8 cellular contexts compared by ENCODE assay signal in the genomic region with DNA sequence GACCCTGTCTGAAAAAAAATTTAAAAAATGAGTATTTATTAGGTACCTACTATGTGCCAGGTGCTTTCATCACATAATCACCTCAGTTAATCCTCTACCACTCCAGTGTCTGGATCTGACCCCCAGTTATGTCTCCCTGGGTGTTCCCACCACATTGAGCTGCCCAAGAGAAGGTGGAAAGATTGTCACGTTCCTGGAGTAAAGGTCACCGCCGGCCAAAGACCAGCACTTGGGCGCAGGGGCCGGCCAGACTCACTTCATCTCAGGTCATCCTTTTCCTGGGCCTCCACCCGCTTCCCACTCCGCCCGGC. TPM values are rescaled to one million over a fixed set of nuclear protein-coding genes. Genes with fewer than 3 reads are reported as not detected.
A peak's percentile ranks its signal among the peaks of the same experiment; 100 is the strongest.
DNase-seq lines count a peak whose midpoint lies in the region; ATAC-seq and TF ChIP-seq lines count a peak whose summit lies in the region.

No MANE protein-coding gene starts in this region.

- H3K4me1 ChIP-seq in OCI-LY1 (ENCODE audit: insufficient read depth, low read length, severe bottlenecking) (peaks cover 40% of the 10 kb centered on the region), neural progenitor cell (peaks cover 10% of the 10 kb centered on the region)

- TF ChIP-seq CTCF in CD14-positive monocyte (IDR thresholded peaks at IDR 0.05) (no peak), OCI-LY1 (IDR thresholded peaks at IDR 0.05; ENCODE audit: low read length) (no peak), epithelial cell of esophagus (IDR thresholded peaks at IDR 0.05; ENCODE audit: insufficient read depth, low read depth, low read length, missing control alignments) (no peak), neural progenitor cell (IDR thresholded peaks at IDR 0.05) (no peak), omental fat pad (IDR thresholded peaks at IDR 0.05) (no peak)

- H3K27me3 Mint-ChIP-seq in CD14-positive monocyte (ENCODE audit: low read depth in 3 of 3) (peaks cover 0 to 3% (median 2%) of the 10 kb centered on the region in 3 donors), neural progenitor cell (ENCODE audit: insufficient read depth, low read depth) (peaks cover 5% of the 10 kb centered on the region)

- H3K27ac Mint-ChIP-seq in CD14-positive monocyte (peak overlapping the region; percentile 93 to 97 (median 94)), neural progenitor cell (no peak overlapping the region)

- H3K4me3 ChIP-seq in OCI-LY1 (ENCODE audit: low read depth, low read length, poor library complexity, severe bottlenecking) (peak overlapping the region; percentile 99), epithelial cell of esophagus (ENCODE audit: low read length) (peak overlapping the region; percentile 74), neural progenitor cell (peak overlapping the region; percentile 88)

- H3K79me2 ChIP-seq in OCI-LY1 (ENCODE audit: insufficient read depth, low read length) (peaks cover 7% of the 10 kb centered on the region; the same call in 1 of the 2 replicates), neural progenitor cell (ENCODE audit: low read depth) (peaks cover 20% of the 10 kb centered on the region)

- H3K9me3 Mint-ChIP-seq in CD14-positive monocyte (peaks cover 0 to 1% (median 0%) of the 10 kb centered on the region in 7 donors), neural progenitor cell (no peaks in the 10 kb centered on the region)

- intact Hi-C loops in CD14-positive monocyte (cut with micrococcal nuclease), result no loop called here

- no peaks in the 10 kb centered on the region for H3K9me3 ChIP-seq in OCI-LY1 (ENCODE audit: low read length)
- no peaks in the 10 kb centered on the region for H3K9me3 ChIP-seq in neural progenitor cell (ENCODE audit: low read depth)

- H3K9ac ChIP-seq in OCI-LY1 (ENCODE audit: low read length) (peak overlapping the region; percentile 100), neural progenitor cell (peak overlapping the region; percentile 64)

- no peaks in the 10 kb centered on the region for H3F3A ChIP-seq in OCI-LY1 (ENCODE audit: insufficient read depth, low read length)
- peaks cover 29% of the 10 kb centered on the region for H3F3A ChIP-seq in neural progenitor cell (ENCODE audit: low read depth)

- H3K27me3 ChIP-seq in OCI-LY1 (ENCODE audit: insufficient read depth, low read length) (no peaks in the 10 kb centered on the region), neural progenitor cell (no peaks in the 10 kb centered on the region)

- peak overlapping the region; percentile 100 for H3K4me2 ChIP-seq in OCI-LY1 (ENCODE audit: low read length)
- H3K4me2 ChIP-seq in neural progenitor cell, result peak overlapping the region; percentile 94

- DNase-seq in CD14-positive monocyte (ENCODE audit: low spot score), result no peak
- DNase-seq in epithelial cell of esophagus (ENCODE audit: low read depth), result no peak
- DNase-seq in neural progenitor cell (ENCODE audit: low spot score), result no peak
- no peak for DNase-seq in omental fat pad (ENCODE audit: low spot score)
- DNase-seq in occipital lobe (lab: John Stamatoyannopoulos, UW), result no peak

- H3K27ac ChIP-seq in OCI-LY1 (ENCODE audit: low read depth, low read length, poor library complexity, severe bottlenecking) (peak overlapping the region; percentile 62), neural progenitor cell (no peak overlapping the region)

- H2AFZ ChIP-seq in OCI-LY1 (ENCODE audit: low read length) (no peak overlapping the region), neural progenitor cell (replicated peaks) (no peak overlapping the region)

- ATAC-seq in omental fat pad (ENCODE audit: low FRiP score) (no peak), HG03521 (IDR thresholded peaks at IDR 0.05; ENCODE audit: unreplicated experiment) (no peak), HG02571 (IDR thresholded peaks at IDR 0.05; ENCODE audit: unreplicated experiment) (no peak)

- H4K20me1 ChIP-seq in OCI-LY1 (ENCODE audit: insufficient read depth, low read length) (no peaks in the 10 kb centered on the region), neural progenitor cell (ENCODE audit: low read depth) (peaks cover 14% of the 10 kb centered on the region)

- H3K36me3 ChIP-seq in OCI-LY1 (ENCODE audit: insufficient read depth, low read length), result peaks cover 36% of the 10 kb centered on the region
- no peaks in the 10 kb centered on the region for H3K36me3 ChIP-seq in neural progenitor cell

- H3K36me3 Mint-ChIP-seq in CD14-positive monocyte, result peaks cover 16 to 39% of the 10 kb centered on the region in 2 donors
- peaks cover 12% of the 10 kb centered on the region for H3K36me3 Mint-ChIP-seq in neural progenitor cell

- no peaks in the 10 kb centered on the region for H3K9me2 ChIP-seq in OCI-LY1 (ENCODE audit: low read depth, low read length)

- H3K4me1 Mint-ChIP-seq in CD14-positive monocyte (peaks cover 38% of the 10 kb centered on the region), neural progenitor cell (peaks cover 15% of the 10 kb centered on the region)

- H3K4me3 Mint-ChIP-seq in CD14-positive monocyte (peak overlapping the region; percentile 90 to 94), neural progenitor cell (peak overlapping the region; percentile 97)

RNA-seq across cellular contexts. Expression of a gene that starts 0.7 kb away (rescaled TPM):
- polyA plus RNA-seq in CD14-positive monocyte, result 10 to 100 TPM; 21.4 to 26.6 TPM
- total RNA-seq in neural progenitor cell (ENCODE audit: low replicate concordance) (23.8 and 54.7 TPM in 2 replicates), omental fat pad (10 to 100 TPM; 33.5 to 52.6 (median 45.6) TPM), occipital lobe (16.2 TPM)

RNA-seq across cellular contexts. Expression of a gene that starts 17.7 kb away (rescaled TPM):
- not detected for polyA plus RNA-seq in CD14-positive monocyte
- total RNA-seq in neural progenitor cell (ENCODE audit: low replicate concordance) (not detected in 2 replicates), omental fat pad (1 to 10 TPM in 1 of 4 donors, under 1 TPM in 2, not detected in 1; 0.36 to 4.5 (median 0.63) TPM), occipital lobe (0.47 TPM)

RNA-seq across cellular contexts. Expression of a gene that starts 34.4 kb away (rescaled TPM):
- polyA plus RNA-seq in CD14-positive monocyte, result not detected
- total RNA-seq in neural progenitor cell (ENCODE audit: low replicate concordance), result not detected in 2 replicates
- total RNA-seq in omental fat pad, result under 1 TPM in 1 of 4 donors, not detected in 3; 0.44 TPM
- 0.47 TPM for total RNA-seq in occipital lobe

RNA-seq across cellular contexts. Expression of a gene that starts 41.2 kb away (rescaled TPM):
- 1 to 10 TPM; 3.0 to 5.8 TPM for polyA plus RNA-seq in CD14-positive monocyte
- total RNA-seq in neural progenitor cell (ENCODE audit: low replicate concordance), result 5.1 and 12.3 TPM in 2 replicates
- total RNA-seq in omental fat pad, result 10 to 100 TPM; 27.6 to 93.3 (median 41.5) TPM
- total RNA-seq in occipital lobe, result 1.1 TPM
